Comparison of ENCODE assay signal across 8 cellular contexts in genomic region chr6:33410050-33410710, GRCh38. TPM values are rescaled to one million over a fixed set of nuclear protein-coding genes. Genes with fewer than 3 reads are reported as not detected.
DNase-seq lines count a peak whose midpoint lies in the region; ATAC-seq, FAIRE-seq and TF ChIP-seq lines count a peak whose summit lies in the region.

No MANE protein-coding gene starts in this region.

- CTCF ChIA-PET in endothelial cell of umbilical vein (lab: Charles Lee) = interaction anchor here (1.2 to 1.9 kb wide), 2 partner anchors 13 to 15 kb away, joined by 4 to 6 read pairs; no protein-coding TSS in a partner anchor

- intact Hi-C loops in endothelial cell of umbilical vein (cut with micrococcal nuclease) = loop anchor here (1.0 to 10.0 kb wide), 6 partner anchors 8 to 435 kb away; partner anchors contain the start of genes CUTA, KIFC1, RXRB and SLC39A7

- no peaks in the 10 kb centered on the region for H3K27me3 ChIP-seq in OCI-LY1 (ENCODE audit: insufficient read depth, low read length)
- H3K27me3 ChIP-seq in endothelial cell of umbilical vein (ENCODE audit: control insufficient read depth in 2 of 2, insufficient read depth in 2 of 2, low read length in 2 of 2) = no peaks in the 10 kb centered on the region
- H3K27me3 ChIP-seq in mononuclear cell (ENCODE audit: insufficient read depth, low read length) = no peaks in the 10 kb centered on the region

- H2AFZ ChIP-seq in OCI-LY1 (ENCODE audit: low read length) (no peak overlapping the region), endothelial cell of umbilical vein (ENCODE audit: low read depth, low read length) (peak overlapping the region; percentile 96)

- H3F3A ChIP-seq in OCI-LY1 (ENCODE audit: insufficient read depth, low read length) = peaks cover 10% of the 10 kb centered on the region; the same call in 1 of the 2 replicates

- H3K9me1 ChIP-seq in endothelial cell of umbilical vein (replicated peaks; ENCODE audit: control insufficient read depth, extremely low read depth, insufficient read depth, low read length) = no peaks in the 10 kb centered on the region

- H3K4me1 ChIP-seq in OCI-LY1 (ENCODE audit: insufficient read depth, low read length, severe bottlenecking) (peaks cover 32% of the 10 kb centered on the region), endothelial cell of umbilical vein (ENCODE audit: control insufficient read depth, extremely low read depth, insufficient read depth, low read length) (peaks cover 10% of the 10 kb centered on the region), mononuclear cell (ENCODE audit: insufficient read depth, low read length) (peaks cover 36% of the 10 kb centered on the region)

- dilution Hi-C loops in endothelial cell of umbilical vein (cut with MboI; ENCODE audit: extremely low pct_ligation_motif_present, low sequenced_read_pairs) = no loop called here

- ATAC-seq in GM21528 (IDR thresholded peaks at IDR 0.05; ENCODE audit: low FRiP score, unreplicated experiment) = peak; percentile 61

- H3K9ac ChIP-seq in OCI-LY1 (ENCODE audit: low read length) = peak overlapping the region; percentile 72
- peak overlapping the region; percentile 77 for H3K9ac ChIP-seq in endothelial cell of umbilical vein (replicated peaks; ENCODE audit: extremely low read depth, insufficient read depth, low read length)

- TF ChIP-seq POLR2A in endothelial cell of umbilical vein (IDR thresholded peaks at IDR 0.05; ENCODE audit: low read depth, low read length) = peak; percentile 60

- H3K4me3 ChIP-seq in OCI-LY1 (ENCODE audit: low read depth, low read length, poor library complexity, severe bottlenecking) (peak overlapping the region; percentile 87), endothelial cell of umbilical vein (replicated peaks in 1 of 3; ENCODE audit: insufficient read depth in 1 of 3, low read depth in 1 of 3, low read length in 3 of 3) (peak overlapping the region; percentile 41 to 85 (median 71)), mononuclear cell (ENCODE audit: low read length) (peak overlapping the region; percentile 64)

- TF ChIP-seq CTCF in OCI-LY1 (IDR thresholded peaks at IDR 0.05; ENCODE audit: low read length) = no peak
- no peak for TF ChIP-seq CTCF in endothelial cell of umbilical vein (IDR thresholded peaks at IDR 0.05; ENCODE audit: extremely low read depth in 1 of 2, insufficient read depth in 1 of 2, low read depth in 1 of 2, low read length in 2 of 2)

- H3K79me2 ChIP-seq in OCI-LY1 (ENCODE audit: insufficient read depth, low read length) (no peaks in the 10 kb centered on the region), endothelial cell of umbilical vein (ENCODE audit: control insufficient read depth, insufficient read depth, low read length) (no peaks in the 10 kb centered on the region)

- POLR2A ChIA-PET in endothelial cell of umbilical vein (lab: Charles Lee) = interaction anchor here (0.6 kb wide), 1 partner anchor 121 kb away, joined by 5 read pairs; the partner anchor contains the start of genes PFDN6 and WDR46

- H4K20me1 ChIP-seq in OCI-LY1 (ENCODE audit: insufficient read depth, low read length) = no peaks in the 10 kb centered on the region
- H4K20me1 ChIP-seq in endothelial cell of umbilical vein (replicated peaks; ENCODE audit: control insufficient read depth, extremely low read depth, insufficient read depth, low read length) = no peaks in the 10 kb centered on the region

- H3K4me2 ChIP-seq in OCI-LY1 (ENCODE audit: low read length) (peak overlapping the region; percentile 79), endothelial cell of umbilical vein (ENCODE audit: insufficient read depth, low read length) (peak overlapping the region; percentile 79)

- H3K9me3 ChIP-seq in OCI-LY1 (ENCODE audit: low read length) = no peaks in the 10 kb centered on the region
- no peaks in the 10 kb centered on the region for H3K9me3 ChIP-seq in endothelial cell of umbilical vein (replicated peaks; ENCODE audit: control insufficient read depth, insufficient read depth, low read length)
- H3K9me3 ChIP-seq in mononuclear cell (ENCODE audit: low read depth, low read length) = no peaks in the 10 kb centered on the region

- FAIRE-seq in endothelial cell of umbilical vein (lab: Jason Lieb, UNC) = peak; percentile 97

- peak overlapping the region; percentile 83 for H3K27ac ChIP-seq in OCI-LY1 (ENCODE audit: low read depth, low read length, poor library complexity, severe bottlenecking)
- H3K27ac ChIP-seq in endothelial cell of umbilical vein (ENCODE audit: insufficient read depth, low read depth, low read length) = peak overlapping the region; percentile 73

- no peaks in the 10 kb centered on the region for H3K9me2 ChIP-seq in OCI-LY1 (ENCODE audit: low read depth, low read length)

- no TSS peak for BruUV-seq in endothelial cell of umbilical vein (replicated peaks; lab: Mats Ljungman, UMichigan)

- DNase-seq in DMS 273 treated with DMSO at 0.1 percent for 48 hours (lab: John Stamatoyannopoulos, UW) = peak; percentile 92
- peak; percentile 86 for DNase-seq in HuH-7.5 (ENCODE audit: low spot score)
- DNase-seq in activated T-cell treated with anti-CD3 and anti-CD28 coated beads for 1 hour (ENCODE audit: low read depth) = peak; percentile 99
- DNase-seq in endothelial cell of umbilical vein (ENCODE audit: low read depth, low spot score) = peak; percentile 99
- peak; percentile 98 to 99 for DNase-seq in stimulated activated CD8-positive, alpha-beta memory T cell treated with anti-CD3 and anti-CD28 coated beads, Interleukin-2, amount 100 ng/mL, for 1 hour (ENCODE audit: low read depth in 2 of 2)

- H3K36me3 ChIP-seq in OCI-LY1 (ENCODE audit: insufficient read depth, low read length) (peaks cover 43% of the 10 kb centered on the region), endothelial cell of umbilical vein (ENCODE audit: control insufficient read depth in 2 of 2, extremely low read depth in 1 of 2, insufficient read depth in 2 of 2, low read length in 2 of 2) (peaks cover 6 to 24% of the 10 kb centered on the region in 2 experiments)

TF ChIP-seq in endothelial cell of umbilical vein, 7 proteins besides CTCF, POLR2A, EP300 and RAD21:
- TF ChIP-seq FOS (IDR thresholded peaks at IDR 0.05; ENCODE audit: borderline replicate concordance, insufficient read depth, low read length) (no peak), POLR2AphosphoS5 (IDR thresholded peaks at IDR 0.05; ENCODE audit: insufficient read depth, low read depth, low read length) (peak; percentile 61), MAX (IDR thresholded peaks at IDR 0.05; ENCODE audit: insufficient read depth, insufficient read length) (peak; percentile 75)
TF ChIP-seq in endothelial cell of umbilical vein: peak in this region for 2.

RNA-seq across cellular contexts. Expression of gene PHF1, which starts 0.6 kb away (rescaled TPM):
- total RNA-seq in endothelial cell of umbilical vein = 28.8 and 32.5 TPM in 2 replicates
- 53.1 and 62.6 TPM in 2 replicates for polyA plus RNA-seq in endothelial cell of umbilical vein
- polyA plus RNA-seq in endothelial cell of umbilical vein (2011; cell fraction: cytosol; rRNA removed) = 23.9 and 25.2 TPM in 2 replicates
- polyA plus RNA-seq in endothelial cell of umbilical vein (2011; cell fraction: nucleus; rRNA removed) = 186 and 227 TPM in 2 replicates
- 22.8 and 26.1 TPM in 2 replicates for polyA plus RNA-seq in endothelial cell of umbilical vein (2012)
- polyA minus RNA-seq in endothelial cell of umbilical vein = 22.3 and 26.8 TPM in 2 replicates
- polyA minus RNA-seq in endothelial cell of umbilical vein (2011; cell fraction: cytosol; rRNA and poly(A)+ RNA removed) = 8.6 TPM
- 16.2 and 19.6 TPM in 2 replicates for polyA minus RNA-seq in endothelial cell of umbilical vein (2011; cell fraction: nucleus; rRNA and poly(A)+ RNA removed)
- total RNA-seq in mononuclear cell = 78.5 TPM

RNA-seq across cellular contexts. Expression of gene CUTA, which starts 7.7 kb away (rescaled TPM):
- total RNA-seq in endothelial cell of umbilical vein = 133 TPM in 2 replicates
- 202 and 241 TPM in 2 replicates for polyA plus RNA-seq in endothelial cell of umbilical vein
- polyA plus RNA-seq in endothelial cell of umbilical vein (2011; cell fraction: cytosol; rRNA removed) = 189 and 191 TPM in 2 replicates
- 92.8 and 109 TPM in 2 replicates for polyA plus RNA-seq in endothelial cell of umbilical vein (2011; cell fraction: nucleus; rRNA removed)
- 123 and 151 TPM in 2 replicates for polyA plus RNA-seq in endothelial cell of umbilical vein (2012)
- 90.1 and 102 TPM in 2 replicates for polyA minus RNA-seq in endothelial cell of umbilical vein
- polyA minus RNA-seq in endothelial cell of umbilical vein (2011; cell fraction: cytosol; rRNA and poly(A)+ RNA removed) = 143 TPM
- 21.5 and 24.2 TPM in 2 replicates for polyA minus RNA-seq in endothelial cell of umbilical vein (2011; cell fraction: nucleus; rRNA and poly(A)+ RNA removed)
- total RNA-seq in mononuclear cell = 66.3 TPM

RNA-seq across cellular contexts. Expression of gene SYNGAP1, which starts 9.7 kb away (rescaled TPM):
- total RNA-seq in endothelial cell of umbilical vein (14.3 and 15.1 TPM in 2 replicates), mononuclear cell (10.5 TPM)
- polyA plus RNA-seq in endothelial cell of umbilical vein = 7.3 and 7.9 TPM in 2 replicates
- 3.2 and 3.9 TPM in 2 replicates for polyA plus RNA-seq in endothelial cell of umbilical vein (2011; cell fraction: cytosol; rRNA removed)
- polyA plus RNA-seq in endothelial cell of umbilical vein (2011; cell fraction: nucleus; rRNA removed) = 36.2 and 44.4 TPM in 2 replicates
- 6.4 and 10.8 TPM in 2 replicates for polyA plus RNA-seq in endothelial cell of umbilical vein (2012)
- 6.2 and 9.3 TPM in 2 replicates for polyA minus RNA-seq in endothelial cell of umbilical vein
- polyA minus RNA-seq in endothelial cell of umbilical vein (2011; cell fraction: cytosol; rRNA and poly(A)+ RNA removed) = 0.31 TPM
- polyA minus RNA-seq in endothelial cell of umbilical vein (2011; cell fraction: nucleus; rRNA and poly(A)+ RNA removed) = 11.4 and 14.9 TPM in 2 replicates

RNA-seq across cellular contexts. Expression of gene KIFC1, which starts 18.6 kb away (rescaled TPM):
- total RNA-seq in endothelial cell of umbilical vein = 63.4 and 65.9 TPM in 2 replicates
- polyA plus RNA-seq in endothelial cell of umbilical vein = 38.5 and 39.3 TPM in 2 replicates
- 46.2 and 46.6 TPM in 2 replicates for polyA plus RNA-seq in endothelial cell of umbilical vein (2011; cell fraction: cytosol; rRNA removed)
- 63.0 and 83.1 TPM in 2 replicates for polyA plus RNA-seq in endothelial cell of umbilical vein (2011; cell fraction: nucleus; rRNA removed)
- polyA plus RNA-seq in endothelial cell of umbilical vein (2012) = 15.2 and 30.1 TPM in 2 replicates
- polyA minus RNA-seq in endothelial cell of umbilical vein = 40.6 and 41.9 TPM in 2 replicates
- polyA minus RNA-seq in endothelial cell of umbilical vein (2011; cell fraction: cytosol; rRNA and poly(A)+ RNA removed) = 33.3 TPM
- polyA minus RNA-seq in endothelial cell of umbilical vein (2011; cell fraction: nucleus; rRNA and poly(A)+ RNA removed) = 36.4 and 42.0 TPM in 2 replicates
- total RNA-seq in mononuclear cell = 0.94 TPM

RNA-seq across cellular contexts. Expression of gene ZBTB9, which starts 44.2 kb away (rescaled TPM):
- total RNA-seq in endothelial cell of umbilical vein = 8.0 and 8.7 TPM in 2 replicates
- polyA plus RNA-seq in endothelial cell of umbilical vein = 4.7 and 4.9 TPM in 2 replicates
- 3.5 and 3.7 TPM in 2 replicates for polyA plus RNA-seq in endothelial cell of umbilical vein (2011; cell fraction: cytosol; rRNA removed)
- polyA plus RNA-seq in endothelial cell of umbilical vein (2011; cell fraction: nucleus; rRNA removed) = 7.2 and 7.5 TPM in 2 replicates
- 6.0 and 7.5 TPM in 2 replicates for polyA plus RNA-seq in endothelial cell of umbilical vein (2012)
- polyA minus RNA-seq in endothelial cell of umbilical vein = 8.0 and 9.0 TPM in 2 replicates
- 11.2 TPM for polyA minus RNA-seq in endothelial cell of umbilical vein (2011; cell fraction: cytosol; rRNA and poly(A)+ RNA removed)
- 2.1 and 3.5 TPM in 2 replicates for polyA minus RNA-seq in endothelial cell of umbilical vein (2011; cell fraction: nucleus; rRNA and poly(A)+ RNA removed)
- 3.5 TPM for total RNA-seq in mononuclear cell

Comparison
In these comparisons a context has a peak if more than half of its experiments do, and no peak if none do; other contexts are left out.
1. Peak in every context shown above with its lines: DNase-seq, ATAC-seq, H3K4me3 ChIP-seq and H3K27ac ChIP-seq.